Comparison of ENCODE assay signal across 17 cellular contexts in the genomic region with DNA sequence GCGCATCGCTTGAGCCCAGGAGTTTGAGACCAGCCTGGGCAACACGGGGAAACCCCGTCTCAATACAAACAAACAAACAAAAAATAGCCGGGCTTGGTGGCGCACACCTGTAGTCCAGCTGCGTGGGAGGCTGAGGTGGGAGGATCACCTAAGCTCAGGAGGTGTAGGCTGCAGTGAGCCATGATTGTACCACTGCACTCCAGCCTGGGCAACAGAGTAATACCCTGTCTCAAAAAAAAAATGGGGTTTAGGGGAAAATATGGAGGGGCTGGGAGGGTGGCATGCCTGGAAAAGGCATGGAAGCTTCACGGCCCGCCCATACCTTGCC. TPM values are rescaled to one million over a fixed set of nuclear protein-coding genes. Genes with fewer than 3 reads are reported as not detected.
A peak's percentile ranks its signal among the peaks of the same experiment; 100 is the strongest.
DNase-seq lines count a peak whose midpoint lies in the region; ATAC-seq, FAIRE-seq and TF ChIP-seq lines count a peak whose summit lies in the region.
"Had no signal": no experiment of that assay in that cellular context is flagged by ENCODE, and none has a peak within 500 bp of the region (broad histone marks: within the 10 kb centered on the region; RNA-seq: fewer than 3 reads in every experiment).

No MANE protein-coding gene starts in this region.

- peaks cover 0 to 9% of the 10 kb centered on the region in 2 donors for H3K27me3 Mint-ChIP-seq in CD8-positive, alpha-beta memory T cell
- H3K27me3 Mint-ChIP-seq in endothelial cell (ENCODE audit: unreplicated experiment) = peaks cover 18% of the 10 kb centered on the region
- H3K27me3 Mint-ChIP-seq: stimulated activated naive CD8-positive, alpha-beta T cell treated with anti-CD3 and anti-CD28 coated beads, Interleukin-15, Interleukin-2, amounts not matched to agents 100 ng/mL and 50 ng/mL, for 24 hours had no signal

- no peak for FAIRE-seq in pancreas (lab: Jason Lieb, UNC)

- peaks cover 8% of the 10 kb centered on the region for H3K36me3 ChIP-seq in CD8-positive, alpha-beta memory T cell (ENCODE audit: insufficient read depth, low read length)
- H3K36me3 ChIP-seq in Panc1 (ENCODE audit: control insufficient read depth, insufficient read depth, low read length) (no peaks in the 10 kb centered on the region), pancreas (peaks cover 4 to 10% (median 4%) of the 10 kb centered on the region in 3 donors)

- peaks cover 2 to 26% (median 4%) of the 10 kb centered on the region in 3 donors for H3K36me3 Mint-ChIP-seq in CD8-positive, alpha-beta memory T cell
- peaks cover 7% of the 10 kb centered on the region for H3K36me3 Mint-ChIP-seq in endothelial cell (ENCODE audit: low read depth, unreplicated experiment)

- H3K9me3 Mint-ChIP-seq in CD8-positive, alpha-beta memory T cell = peaks cover 0 to 4% (median 2%) of the 10 kb centered on the region in 5 donors
- no peaks in the 10 kb centered on the region for H3K9me3 Mint-ChIP-seq in endothelial cell (ENCODE audit: unreplicated experiment)

- H3K4me3 Mint-ChIP-seq in CD8-positive, alpha-beta memory T cell = peak overlapping the region in 5 of 7 donors; percentile 0 to 80 (median 53)
- no peak overlapping the region for H3K4me3 Mint-ChIP-seq in endothelial cell (ENCODE audit: unreplicated experiment)
- H3K4me3 Mint-ChIP-seq: stimulated activated naive CD8-positive, alpha-beta T cell treated with anti-CD3 and anti-CD28 coated beads, Interleukin-15, Interleukin-2, amounts not matched to agents 100 ng/mL and 50 ng/mL, for 24 hours had no signal

- no peak overlapping the region for H3K4me3 ChIP-seq in CD8-positive, alpha-beta memory T cell (ENCODE audit: low read length)
- H3K4me3 ChIP-seq in Panc1 (ENCODE audit: low read depth in 2 of 2, low read length in 2 of 2) = no peak overlapping the region
- no peak overlapping the region for H3K4me3 ChIP-seq in pancreas
- H3K4me3 ChIP-seq: MG63, Peyer's patch, spleen had no signal

- TF ChIP-seq CTCF in Panc1 (IDR thresholded peaks at IDR 0.05) = no peak
- TF ChIP-seq CTCF in endothelial cell (IDR thresholded peaks at IDR 0.05; ENCODE audit: unreplicated experiment) = no peak
- TF ChIP-seq CTCF in pancreas (IDR thresholded peaks at IDR 0.05) = no peak

- in situ Hi-C loops in Panc1 (cut with HindIII; ENCODE audit: low pct_unique_long_range_greater_than_20kb, low sequenced_read_pairs) = no loop called here

- intact Hi-C loops in Panc1 (cut with micrococcal nuclease; ENCODE audit: unreplicated experiment) (no loop called here), pancreas (cut with DNase I) (loop anchor here in 1 of 3 donors (10.0 kb wide), 1 partner anchor 405 kb away; no protein-coding TSS in a partner anchor)

- no peaks in the 10 kb centered on the region for H3K9me3 ChIP-seq in CD8-positive, alpha-beta memory T cell (ENCODE audit: low read length)
- H3K9me3 ChIP-seq in Panc1 (ENCODE audit: control insufficient read depth, insufficient read depth, low read depth, low read length) = no peaks in the 10 kb centered on the region
- H3K9me3 ChIP-seq in pancreas = no peaks in the 10 kb centered on the region
- H3K9me3 ChIP-seq: MG63, Peyer's patch, spleen had no signal

- peaks cover 25% of the 10 kb centered on the region for H3K4me1 ChIP-seq in CD8-positive, alpha-beta memory T cell (ENCODE audit: insufficient read depth, low read length)
- H3K4me1 ChIP-seq in Panc1 (ENCODE audit: control insufficient read depth, insufficient read depth, low read length) = peaks cover 34% of the 10 kb centered on the region
- H3K4me1 ChIP-seq in pancreas = peaks cover 0 to 11% (median 0%) of the 10 kb centered on the region in 3 donors

- peak overlapping the region in 5 of 8 donors; percentile 42 to 85 (median 76) for H3K27ac Mint-ChIP-seq in CD8-positive, alpha-beta memory T cell
- H3K27ac Mint-ChIP-seq in endothelial cell (ENCODE audit: unreplicated experiment) = peak overlapping the region; percentile 26
- H3K27ac Mint-ChIP-seq: stimulated activated naive CD8-positive, alpha-beta T cell treated with anti-CD3 and anti-CD28 coated beads, Interleukin-15, Interleukin-2, amounts not matched to agents 100 ng/mL and 50 ng/mL, for 24 hours had no signal

- CTCF ChIA-PET in CD8-positive, alpha-beta memory T cell (lab: Charles Lee) = interaction anchor here (1.2 to 2.5 kb wide), 7 partner anchors 10 to 149 kb away, joined by 3 to 11 read pairs (median 5); partner anchors contain the start of genes REX1BD and SSBP4
- CTCF ChIA-PET in Panc1 (lab: Charles Lee) = interaction anchor here (0.7 kb wide), 1 partner anchor 442 kb away, joined by 3 read pairs; no protein-coding TSS in a partner anchor

- H3K27ac ChIP-seq in CD8-positive, alpha-beta memory T cell (ENCODE audit: low read depth, low read length) = peak overlapping the region; percentile 67
- H3K27ac ChIP-seq in Panc1 (ENCODE audit: low read length) = peak overlapping the region; percentile 88
- H3K27ac ChIP-seq in pancreas = peak overlapping the region; percentile 46 to 83 (median 74)

- POLR2A ChIA-PET in CD8-positive, alpha-beta memory T cell (lab: Charles Lee) = interaction anchor here (2.3 kb wide), 1 partner anchor 11 kb away, joined by 10 read pairs; no protein-coding TSS in a partner anchor
- POLR2A ChIA-PET in Panc1 (lab: Charles Lee) = no interaction called here

- 67 to 73% methylated on average over 9 of the region's 9 CpGs for WGBS in pancreas, 2 donors

- BruUV-seq in Panc1 (replicated peaks; lab: Mats Ljungman, UMichigan) = no TSS peak

- no peaks in the 10 kb centered on the region for H3K27me3 ChIP-seq in CD8-positive, alpha-beta memory T cell (ENCODE audit: insufficient read depth, low read length, poor library complexity, severe bottlenecking)
- no peaks in the 10 kb centered on the region for H3K27me3 ChIP-seq in Panc1 (ENCODE audit: control insufficient read depth, insufficient read depth, low read length)
- H3K27me3 ChIP-seq in pancreas = no peaks in the 10 kb centered on the region
- H3K27me3 ChIP-seq: MG63, Peyer's patch had no signal

- no peak for ATAC-seq in Panc1
- ATAC-seq in pancreas = no peak
- ATAC-seq in HG03025 (IDR thresholded peaks at IDR 0.05; ENCODE audit: low FRiP score, unreplicated experiment) = no peak
- ATAC-seq: esophagus mucosa had no signal

- no peak for DNase-seq in CD8-positive, alpha-beta memory T cell
- no peak for DNase-seq in Panc1 (ENCODE audit: low read depth, low spot score)
- DNase-seq in endothelial cell (ENCODE audit: low spot score) = no peak
- no peak for DNase-seq in pancreas
- DNase-seq in activated CD8-positive, alpha-beta memory T cell treated with anti-CD3 and anti-CD28 coated beads, Interleukin-2, amount 50 U/mL, for 48 hours = no peak
- DNase-seq in SW 1271 (lab: John Stamatoyannopoulos, UW) = no peak
- DNase-seq in NCI-H2227 treated with DMSO at 0.1 percent for 48 hours (lab: John Stamatoyannopoulos, UW) = no peak
- DNase-seq: activated gamma-delta T cell, anterior cingulate cortex, DMS79, NCI-H2081 treated with DMSO at 0.1 percent for 48 hours had no signal

- H3K4me1 Mint-ChIP-seq in CD8-positive, alpha-beta memory T cell = peaks cover 26 to 55% (median 26%) of the 10 kb centered on the region in 3 donors
- peaks cover 15% of the 10 kb centered on the region for H3K4me1 Mint-ChIP-seq in endothelial cell (ENCODE audit: unreplicated experiment)

RNA-seq across cellular contexts. Expression of gene ISYNA1, which starts 1.9 kb away (rescaled TPM):
- total RNA-seq in CD8-positive, alpha-beta memory T cell = 10 to 100 TPM; 18.2 to 20.3 TPM
- polyA plus RNA-seq in CD8-positive, alpha-beta memory T cell = 33.2 TPM
- total RNA-seq in Panc1 (2021; ENCODE audit: unreplicated experiment) = 351 TPM
- 540 TPM for polyA plus RNA-seq in Panc1 (2012; ENCODE audit: insufficient read length)
- total RNA-seq in endothelial cell (ENCODE audit: unreplicated experiment) = 68.5 TPM
- 10 to 100 TPM; 26.1 to 58.4 (median 44.7) TPM for total RNA-seq in pancreas
- polyA plus RNA-seq in pancreas = 100 to 1,000 TPM; 187 to 309 TPM

RNA-seq across cellular contexts. Expression of gene SSBP4, which starts 20.7 kb away (rescaled TPM):
- 100 to 1,000 TPM; 111 to 131 TPM for total RNA-seq in CD8-positive, alpha-beta memory T cell
- polyA plus RNA-seq in CD8-positive, alpha-beta memory T cell = 108 TPM
- total RNA-seq in Panc1 (2021; ENCODE audit: unreplicated experiment) (128 TPM), endothelial cell (ENCODE audit: unreplicated experiment) (60.7 TPM), pancreas (10 to 100 TPM; 20.5 to 33.8 (median 23.7) TPM)
- 185 TPM for polyA plus RNA-seq in Panc1 (2012; ENCODE audit: insufficient read length)
- 100 to 1,000 TPM in 1 of 2 donors, 10 to 100 TPM in 1; 77.5 to 116 TPM for polyA plus RNA-seq in pancreas

RNA-seq across cellular contexts. Expression of gene LRRC25, which starts 42.5 kb away (rescaled TPM):
- under 1 TPM; 0.26 to 0.31 TPM for total RNA-seq in CD8-positive, alpha-beta memory T cell
- not detected for polyA plus RNA-seq in CD8-positive, alpha-beta memory T cell
- total RNA-seq in Panc1 (2021; ENCODE audit: unreplicated experiment) (0.15 TPM), endothelial cell (ENCODE audit: unreplicated experiment) (not detected), pancreas (1 to 10 TPM in 3 of 6 donors, under 1 TPM in 3; 0.14 to 6.1 (median 1.2) TPM)
- 0.15 TPM for polyA plus RNA-seq in Panc1 (2012; ENCODE audit: insufficient read length)
- polyA plus RNA-seq in pancreas = 1 to 10 TPM in 1 of 2 donors, under 1 TPM in 1; 0.85 to 1.0 TPM

RNA-seq across cellular contexts. Expression of gene GDF15, which starts 53.9 kb away (rescaled TPM):
- total RNA-seq in CD8-positive, alpha-beta memory T cell = under 1 TPM; 0.28 to 0.29 TPM
- polyA plus RNA-seq in CD8-positive, alpha-beta memory T cell = not detected
- 335 TPM for total RNA-seq in Panc1 (2021; ENCODE audit: unreplicated experiment)
- polyA plus RNA-seq in Panc1 (2012; ENCODE audit: insufficient read length) = 712 TPM
- 1.3 TPM for total RNA-seq in endothelial cell (ENCODE audit: unreplicated experiment)
- 100 to 1,000 TPM in 2 of 6 donors, 10 to 100 TPM in 4; 33.3 to 277 (median 43.5) TPM for total RNA-seq in pancreas
- polyA plus RNA-seq in pancreas = 10 to 100 TPM; 28.1 to 57.7 TPM
